In the genomic region with DNA sequence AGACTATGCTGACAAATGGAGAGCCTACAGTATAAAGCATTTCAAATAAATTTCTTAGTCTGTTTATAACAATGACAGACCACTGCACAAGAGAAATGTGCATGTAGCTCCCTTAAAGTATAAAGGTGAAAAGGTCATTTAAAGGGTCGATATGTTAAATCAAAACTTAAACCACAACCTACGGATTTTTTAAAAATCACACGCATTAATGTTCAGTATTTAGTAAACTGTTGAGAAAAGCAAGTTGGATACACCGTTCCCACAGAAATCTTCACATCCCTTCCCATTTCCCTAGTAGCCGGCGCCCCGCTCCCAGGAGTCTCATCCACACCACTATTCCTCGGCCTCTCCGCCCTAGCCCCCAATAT, we compare ENCODE assay signal across 8 cellular contexts. TPM values are rescaled to one million over a fixed set of nuclear protein-coding genes. Genes with fewer than 3 reads are reported as not detected.
DNase-seq lines count a peak whose midpoint lies in the region; ATAC-seq and TF ChIP-seq lines count a peak whose summit lies in the region.

No MANE protein-coding gene starts in this region.

- TF ChIP-seq CTCF in HCT116 (IDR thresholded peaks at IDR 0.05 in 2 of 3, conservative IDR thresholded peaks at IDR 0.05 in 1 of 3; ENCODE audit: borderline replicate concordance in 1 of 3, insufficient read depth in 1 of 3, low read depth in 2 of 3, low read length in 2 of 3) (no peak), right atrium auricular region (IDR thresholded peaks at IDR 0.05) (no peak)
- TF ChIP-seq CTCF in activated CD8-positive, alpha-beta T cell treated with anti-CD3 and anti-CD28 coated beads for 36 hours (IDR thresholded peaks at IDR 0.05), result no peak

- H3K36me3 ChIP-seq in HCT116 (ENCODE audit: control insufficient read depth in 1 of 2, insufficient read depth in 2 of 2, low read length in 2 of 2) (0 out of 4 replicates have a peak, but pooled peaks cover 0 to 5% of the 10 kb centered on the region in 2 experiments), right atrium auricular region (no peaks in the 10 kb centered on the region), skeletal muscle satellite cell (ENCODE audit: insufficient read depth, low read length) (peaks cover 11% of the 10 kb centered on the region)

- RAD21 ChIA-PET in HCT116 (lab: Charles Lee; ENCODE audit: low non-redundant PET in 1 of 2, low total read pairs in 2 of 2, uncharacterized antibody in 2 of 2, unreplicated experiment in 2 of 2), result no interaction called here

- peak overlapping the region; percentile 99 for H3K4me3 Mint-ChIP-seq in activated CD8-positive, alpha-beta T cell treated with anti-CD3 and anti-CD28 coated beads for 36 hours

- TF ChIP-seq POLR2A in HCT116 (IDR thresholded peaks at IDR 0.05; ENCODE audit: borderline replicate concordance, extremely low read depth, insufficient read depth, insufficient read length), result no peak

- POLR2A ChIA-PET in HCT116 (lab: Charles Lee), result interaction anchor here (1.1 kb wide), 1 partner anchor 172 kb away, joined by 4 read pairs; a partner anchor contains a TSS
- POLR2A ChIA-PET in activated CD8-positive, alpha-beta T cell treated with anti-CD3 and anti-CD28 coated beads for 36 hours (lab: Charles Lee), result interaction anchor here (0.8 to 2.0 kb wide), 5 partner anchors 10 to 120 kb away, joined by 3 to 8 read pairs (median 4); a partner anchor contains a TSS

- intact Hi-C loops in HCT116 (cut with micrococcal nuclease), result loop anchor here (1.0 to 5.0 kb wide), 3 partner anchors 41 to 173 kb away; a partner anchor contains a TSS
- intact Hi-C loops in activated CD8-positive, alpha-beta T cell treated with anti-CD3 and anti-CD28 coated beads for 36 hours (cut with micrococcal nuclease), result loop anchor here (2.0 to 5.0 kb wide), 3 partner anchors 43 to 236 kb away; a partner anchor contains a TSS

- H3K4me3 ChIP-seq in HCT116 (replicated peaks in 1 of 2; ENCODE audit: low read depth in 1 of 2, low read length in 2 of 2) (peak overlapping the region; percentile 67 to 92), right atrium auricular region (peak overlapping the region; percentile 67 to 70), skeletal muscle satellite cell (ENCODE audit: low read length) (peak overlapping the region; percentile 89)

- H3K4me1 ChIP-seq in HCT116 (ENCODE audit: control insufficient read depth in 1 of 2, insufficient read depth in 2 of 2, low read length in 2 of 2) (peaks cover 9 to 21% of the 10 kb centered on the region in 2 experiments), right atrium auricular region (peaks cover 0 to 34% of the 10 kb centered on the region in 2 donors), skeletal muscle satellite cell (ENCODE audit: control insufficient read depth, insufficient read depth, low read length) (peaks cover 12% of the 10 kb centered on the region)

- no peaks in the 10 kb centered on the region for H3K27me3 ChIP-seq in HCT116 (ENCODE audit: insufficient read depth, low read length)
- no peaks in the 10 kb centered on the region for H3K27me3 ChIP-seq in right atrium auricular region
- H3K27me3 ChIP-seq in skeletal muscle satellite cell (ENCODE audit: control insufficient read depth, insufficient read depth, low read length), result no peaks in the 10 kb centered on the region

- TF ChIP-seq RAD21 in HCT116 (IDR thresholded peaks at IDR 0.05; ENCODE audit: low read depth), result no peak

- ATAC-seq in HCT116, result peak; percentile 18
- ATAC-seq in activated CD8-positive, alpha-beta T cell treated with anti-CD3 and anti-CD28 coated beads for 36 hours, result no peak
- ATAC-seq in HG03457 (IDR thresholded peaks at IDR 0.05; ENCODE audit: unreplicated experiment), result no peak
- no peak for ATAC-seq in HG03139 (IDR thresholded peaks at IDR 0.05; ENCODE audit: unreplicated experiment)

- DNase-seq in HCT116 (ENCODE audit: low read depth, low spot score) (no peak), right atrium auricular region (ENCODE audit: low spot score) (no peak), putamen (ENCODE audit: low spot score) (no peak), anterior cingulate cortex (lab: John Stamatoyannopoulos, UW) (no peak)
- no peak for DNase-seq in activated CD8-positive, alpha-beta T cell treated with anti-CD3 and anti-CD28 coated beads for 36 hours

- no peaks in the 10 kb centered on the region for H4K20me1 ChIP-seq in HCT116 (ENCODE audit: insufficient read depth)

- CTCF ChIA-PET in HCT116 (lab: Charles Lee), result interaction anchor here (1.5 kb wide), 1 partner anchor 220 kb away, joined by 9 read pairs; no protein-coding TSS in a partner anchor
- CTCF ChIA-PET in activated CD8-positive, alpha-beta T cell treated with anti-CD3 and anti-CD28 coated beads for 36 hours (lab: Charles Lee), result interaction anchor here (1.1 to 1.2 kb wide), 2 partner anchors 19 to 237 kb away, joined by 3 read pairs; a partner anchor contains a TSS

- H3K36me3 Mint-ChIP-seq in activated CD8-positive, alpha-beta T cell treated with anti-CD3 and anti-CD28 coated beads for 36 hours (ENCODE audit: low read depth), result peaks cover 13% of the 10 kb centered on the region

- H2AFZ ChIP-seq in HCT116 (ENCODE audit: low read depth, low read length, poor library complexity, severe bottlenecking), result peak overlapping the region; percentile 57

- peak overlapping the region; percentile 78 for H3K4me2 ChIP-seq in HCT116 (ENCODE audit: low read length)
- peak overlapping the region; percentile 96 for H3K4me2 ChIP-seq in skeletal muscle satellite cell (ENCODE audit: low read length)

- H3K9me3 Mint-ChIP-seq in activated CD8-positive, alpha-beta T cell treated with anti-CD3 and anti-CD28 coated beads for 36 hours, result no peaks in the 10 kb centered on the region

- H3K27ac ChIP-seq in HCT116 (ENCODE audit: low read depth, low read length) (peak overlapping the region; percentile 76), right atrium auricular region (peak overlapping the region; percentile 84 to 86)

- H3K9me3 ChIP-seq in HCT116 (ENCODE audit: control insufficient read depth in 1 of 2, insufficient read depth in 1 of 2, low read depth in 1 of 2, low read length in 2 of 2), result no peaks in the 10 kb centered on the region
- no peaks in the 10 kb centered on the region for H3K9me3 ChIP-seq in right atrium auricular region
- H3K9me3 ChIP-seq in skeletal muscle satellite cell (replicated peaks; ENCODE audit: low read length), result no peaks in the 10 kb centered on the region

- peaks cover 76% of the 10 kb centered on the region for H3K79me2 ChIP-seq in HCT116 (ENCODE audit: insufficient read depth, low read length)

- H3K27me3 Mint-ChIP-seq in activated CD8-positive, alpha-beta T cell treated with anti-CD3 and anti-CD28 coated beads for 36 hours, result no peaks in the 10 kb centered on the region

- H3K4me1 Mint-ChIP-seq in activated CD8-positive, alpha-beta T cell treated with anti-CD3 and anti-CD28 coated beads for 36 hours (ENCODE audit: low read depth), result peaks cover 23% of the 10 kb centered on the region

- H3K9me2 ChIP-seq in HCT116 (ENCODE audit: insufficient read depth), result no peaks in the 10 kb centered on the region

- peak overlapping the region; percentile 98 for H3K27ac Mint-ChIP-seq in activated CD8-positive, alpha-beta T cell treated with anti-CD3 and anti-CD28 coated beads for 36 hours

- BruUV-seq in HCT116 (replicated peaks; lab: Mats Ljungman, UMichigan), result TSS peak; percentile 78

- peak overlapping the region; percentile 88 for H3K9ac ChIP-seq in HCT116 (ENCODE audit: low read length)
- H3K9ac ChIP-seq in skeletal muscle satellite cell (ENCODE audit: low read depth, low read length), result peak overlapping the region; percentile 99

TF ChIP-seq in HCT116, 20 proteins besides CTCF, POLR2A, EP300 and RAD21:
- TF ChIP-seq EGR1 (IDR thresholded peaks at IDR 0.05; ENCODE audit: low read depth), result no peak
- no peak for TF ChIP-seq POLR2AphosphoS5 (IDR thresholded peaks at IDR 0.05; ENCODE audit: low read depth, low read length)
- TF ChIP-seq JUND (IDR thresholded peaks at IDR 0.05), result no peak

RNA-seq across cellular contexts. Expression of a gene that starts 0.6 kb away (rescaled TPM):
- total RNA-seq in HCT116 (2021; ENCODE audit: unreplicated experiment) (67.8 TPM), right atrium auricular region (10 to 100 TPM; 45.5 to 72.3 TPM)
- polyA plus RNA-seq in HCT116 (2012), result 24.1 and 31.1 TPM in 2 replicates
- 10 to 100 TPM; 65.6 to 66.4 TPM for total RNA-seq in activated CD8-positive, alpha-beta T cell treated with anti-CD3 and anti-CD28 coated beads for 36 hours
- 21.5 and 22.9 TPM in 2 replicates for total RNA-seq in skeletal muscle satellite cell (2012; rRNA removed)

RNA-seq across cellular contexts. Expression of a gene that starts 2.1 kb away (rescaled TPM):
- total RNA-seq in HCT116 (2021; ENCODE audit: unreplicated experiment) (10.9 TPM), right atrium auricular region (1 to 10 TPM; 1.9 to 3.9 TPM)
- 1.8 and 3.2 TPM in 2 replicates for polyA plus RNA-seq in HCT116 (2012)
- 10 to 100 TPM; 15.8 to 17.0 TPM for total RNA-seq in activated CD8-positive, alpha-beta T cell treated with anti-CD3 and anti-CD28 coated beads for 36 hours
- total RNA-seq in skeletal muscle satellite cell (2012; rRNA removed), result 8.4 and 9.6 TPM in 2 replicates

RNA-seq across cellular contexts. Expression of a gene that starts 49.8 kb away (rescaled TPM):
- 44.7 TPM for total RNA-seq in HCT116 (2021; ENCODE audit: unreplicated experiment)
- polyA plus RNA-seq in HCT116 (2012), result 21.2 and 25.5 TPM in 2 replicates
- total RNA-seq in activated CD8-positive, alpha-beta T cell treated with anti-CD3 and anti-CD28 coated beads for 36 hours, result 10 to 100 TPM; 45.7 to 48.3 TPM
- 1 to 10 TPM; 7.8 to 8.0 TPM for total RNA-seq in right atrium auricular region
- 22.5 and 23.6 TPM in 2 replicates for total RNA-seq in skeletal muscle satellite cell (2012; rRNA removed)
